In genomic region chr4:112705891-112706839, GRCh38 we compare ENCODE assay signal across 8 cellular contexts.
DNase-seq lines count a peak whose midpoint lies in the region; ATAC-seq lines count a peak whose summit lies in the region.
"Not testable (repeated sequence)": the region's sequence is repeated elsewhere in the genome, so short reads cannot be mapped to it uniquely, and the experiment has no call there.

No MANE protein-coding gene starts in this region.

- peak; percentile 15 for DNase-seq in AG08396 (ENCODE audit: low spot score)
- peak; percentile 17 for DNase-seq in NCI-H524 treated with DMSO at 0.1 percent for 48 hours (lab: John Stamatoyannopoulos, UW)
- DNase-seq in activated T-cell treated with anti-CD3 and anti-CD28 coated beads, Interleukin-2, amount 50 U/mL, for 1 hour = peak; percentile 34
- DNase-seq in effector memory CD8-positive, alpha-beta T cell = peak in 1 of 3 experiments; percentile 2
- DNase-seq in kidney glomerular epithelial cell (lab: John Stamatoyannopoulos, UW) = peak; percentile 4
- DNase-seq in retina = peak; percentile 75

- peak overlapping the region; percentile 90 to 91 for H3K4me3 Mint-ChIP-seq in effector memory CD8-positive, alpha-beta T cell

- not testable (repeated sequence) for H3K9me3 Mint-ChIP-seq in effector memory CD8-positive, alpha-beta T cell

- peaks cover 40 to 65% of the 10 kb centered on the region in 2 donors for H3K27me3 Mint-ChIP-seq in effector memory CD8-positive, alpha-beta T cell

- ATAC-seq in GM19023 (IDR thresholded peaks at IDR 0.05; ENCODE audit: unreplicated experiment) (peak; percentile 57), HG03045 (IDR thresholded peaks at IDR 0.05; ENCODE audit: unreplicated experiment) (peak; percentile 55)
- ATAC-seq in effector memory CD8-positive, alpha-beta T cell (replicated peaks) = peak; percentile 69

- not testable (repeated sequence) for H3K36me3 Mint-ChIP-seq in effector memory CD8-positive, alpha-beta T cell (ENCODE audit: insufficient read depth)

- H3K27ac Mint-ChIP-seq in effector memory CD8-positive, alpha-beta T cell = peak overlapping the region in 1 of 2 donors; percentile 64

- peaks cover 14 to 16% of the 10 kb centered on the region in 2 donors for H3K4me1 Mint-ChIP-seq in effector memory CD8-positive, alpha-beta T cell (ENCODE audit: low read depth in 2 of 2)
